ENCODE assay signal across 8 cellular contexts in genomic region chr9:83955985-83956287, GRCh38. TPM values are rescaled to one million over a fixed set of nuclear protein-coding genes. Genes with fewer than 3 reads are reported as not detected.
DNase-seq lines count a peak whose midpoint lies in the region; ATAC-seq, FAIRE-seq and TF ChIP-seq lines count a peak whose summit lies in the region.

No MANE protein-coding gene starts in this region.

- peaks cover 47% of the 10 kb centered on the region for H3K36me3 Mint-ChIP-seq in activated T-helper 17 cell treated with anti-CD3 and anti-CD28 coated beads, Interleukin-2, amount 50 U/mL, for 72 hours (ENCODE audit: low read depth)

- H3K36me3 ChIP-seq in GM06990 (ENCODE audit: control insufficient read depth, insufficient read depth, low read length) (no peaks in the 10 kb centered on the region), HUES64 (ENCODE audit: insufficient read depth, low read length) (peaks cover 16% of the 10 kb centered on the region), kidney (ENCODE audit: control insufficient read depth in 1 of 2, insufficient read depth in 2 of 2, low read length in 2 of 2) (peaks cover 0 to 4% of the 10 kb centered on the region in 2 donors), testis (ENCODE audit: low read depth, missing control alignments) (no peaks in the 10 kb centered on the region)

- DNase-seq in GM06990 (ENCODE audit: extremely low read depth, insufficient read length) (no peak), kidney (no peak), testis (peak; percentile 41)
- DNase-seq in activated CD4-positive, CD25-positive, alpha-beta regulatory T cell treated with anti-CD3 and anti-CD28 coated beads, Interleukin-2, amount 50 U/mL, for 72 hours = no peak

- H3K27me3 ChIP-seq in GM06990 (replicated peaks; ENCODE audit: control insufficient read depth, insufficient read depth, low read length) (no peaks in the 10 kb centered on the region), HUES64 (ENCODE audit: insufficient read depth, low read length) (no peaks in the 10 kb centered on the region), testis (no peaks in the 10 kb centered on the region)

- H3K4me1 ChIP-seq in HUES64 (ENCODE audit: insufficient read depth, low read length) (peaks cover 3% of the 10 kb centered on the region; the same call in 1 of the 2 replicates), kidney (ENCODE audit: control insufficient read depth in 1 of 2, insufficient read depth in 1 of 2, low read depth in 1 of 2, low read length in 2 of 2) (peaks cover 5 to 8% of the 10 kb centered on the region in 2 donors), testis (peaks cover 11% of the 10 kb centered on the region)

- peak overlapping the region; percentile 97 for H3K27ac Mint-ChIP-seq in activated T-helper 17 cell treated with anti-CD3 and anti-CD28 coated beads, Interleukin-2, amount 50 U/mL, for 72 hours

- H3K9me3 ChIP-seq in HUES64 (ENCODE audit: insufficient read depth, low read depth, low read length) (no peaks in the 10 kb centered on the region), kidney (ENCODE audit: control insufficient read depth in 1 of 2, low read length in 2 of 2) (no peaks in the 10 kb centered on the region), testis (no peaks in the 10 kb centered on the region)

- intact Hi-C loops in kidney (cut with DNase I) (no loop called here), testis (cut with DNase I; ENCODE audit: low total_unique reads) (no loop called here)

- TF ChIP-seq POLR2A in testis (IDR thresholded peaks at IDR 0.05) = no peak

- peak overlapping the region; percentile 99 for H3K4me3 Mint-ChIP-seq in activated T-helper 17 cell treated with anti-CD3 and anti-CD28 coated beads, Interleukin-2, amount 50 U/mL, for 72 hours

- H3K4me3 ChIP-seq in GM06990 (replicated peaks; ENCODE audit: low read depth, low read length) (peak overlapping the region; percentile 70), HUES64 (ENCODE audit: low read length) (peak overlapping the region; percentile 84), kidney (ENCODE audit: low read length in 2 of 2) (peak overlapping the region; percentile 77 to 85), testis (peak overlapping the region; percentile 89 to 95)

- 47% methylated on average over 13 of the region's 13 CpGs for WGBS in HUES64
- WGBS in testis, 2 donors = 11 to 22% methylated on average over 13 of the region's 13 CpGs

- H3K27me3 Mint-ChIP-seq in activated T-helper 17 cell treated with anti-CD3 and anti-CD28 coated beads, Interleukin-2, amount 50 U/mL, for 72 hours = no peaks in the 10 kb centered on the region

- no peak for TF ChIP-seq CTCF in GM06990 (IDR thresholded peaks at IDR 0.05; ENCODE audit: insufficient read depth, low read length, poor library complexity, severe bottlenecking)
- no peak for TF ChIP-seq CTCF in kidney (IDR thresholded peaks at IDR 0.05; ENCODE audit: borderline replicate concordance, extremely low read depth, insufficient read depth)
- TF ChIP-seq CTCF in testis (IDR thresholded peaks at IDR 0.05) = no peak

- H3K27ac ChIP-seq in HUES64 (ENCODE audit: low read depth, low read length) (no peak overlapping the region; the same call in 1 of the 2 replicates), kidney (ENCODE audit: low read depth in 2 of 2, low read length in 2 of 2) (peak overlapping the region; percentile 62 to 72), testis (peak overlapping the region; percentile 92)

- FAIRE-seq in kidney (lab: Jason Lieb, UNC) = no peak

- H3K4me1 Mint-ChIP-seq in activated T-helper 17 cell treated with anti-CD3 and anti-CD28 coated beads, Interleukin-2, amount 50 U/mL, for 72 hours = peaks cover 6% of the 10 kb centered on the region

- peak overlapping the region; percentile 81 for H3K9ac ChIP-seq in HUES64 (ENCODE audit: low read depth, low read length)
- peak overlapping the region; percentile 68 to 79 for H3K9ac ChIP-seq in kidney (ENCODE audit: low read length in 2 of 2)

- H3K9me3 Mint-ChIP-seq in activated T-helper 17 cell treated with anti-CD3 and anti-CD28 coated beads, Interleukin-2, amount 50 U/mL, for 72 hours = no peaks in the 10 kb centered on the region

- peak; percentile 59 for ATAC-seq in activated T-helper 17 cell treated with anti-CD3 and anti-CD28 coated beads, Interleukin-2, amount 50 U/mL, for 72 hours (replicated peaks)
- ATAC-seq in GM21526 (IDR thresholded peaks at IDR 0.05; ENCODE audit: low FRiP score, unreplicated experiment) = no peak
- ATAC-seq in HG02610 (IDR thresholded peaks at IDR 0.05; ENCODE audit: unreplicated experiment) = no peak

RNA-seq across cellular contexts. Expression of gene HNRNPK, which starts 24.1 kb away (rescaled TPM):
- 747 TPM for polyA plus RNA-seq in HUES64 (2013, experiment 1 of 2)
- 693 TPM for polyA plus RNA-seq in HUES64 (2013, experiment 2 of 2)
- 100 to 1,000 TPM; 542 to 767 TPM for total RNA-seq in activated T-helper 17 cell treated with anti-CD3 and anti-CD28 coated beads, Interleukin-2, amount 50 U/mL, for 72 hours
- total RNA-seq in kidney (483 TPM), testis (100 to 1,000 TPM; 415 to 508 TPM)
- polyA plus RNA-seq in kidney (ENCODE audit: insufficient read depth, low read depth, low replicate concordance) (290 TPM), testis (ENCODE audit: insufficient read depth, low read depth, low replicate concordance) (496 TPM)

RNA-seq across cellular contexts. Expression of gene RMI1, which starts 24.7 kb away (rescaled TPM):
- 29.8 TPM for polyA plus RNA-seq in HUES64 (2013, experiment 1 of 2)
- 31.2 TPM for polyA plus RNA-seq in HUES64 (2013, experiment 2 of 2)
- total RNA-seq in activated T-helper 17 cell treated with anti-CD3 and anti-CD28 coated beads, Interleukin-2, amount 50 U/mL, for 72 hours = 10 to 100 TPM; 17.6 to 25.1 TPM
- 6.2 TPM for total RNA-seq in kidney
- 2.9 TPM for polyA plus RNA-seq in kidney (ENCODE audit: insufficient read depth, low read depth, low replicate concordance)
- total RNA-seq in testis = 10 to 100 TPM; 12.0 to 13.9 TPM
- 10.7 TPM for polyA plus RNA-seq in testis (ENCODE audit: insufficient read depth, low read depth, low replicate concordance)

RNA-seq across cellular contexts. Expression of gene KIF27, which starts 34.7 kb away (rescaled TPM):
- polyA plus RNA-seq in HUES64 (2013, experiment 1 of 2) = 1.5 TPM
- 2.3 TPM for polyA plus RNA-seq in HUES64 (2013, experiment 2 of 2)
- total RNA-seq in activated T-helper 17 cell treated with anti-CD3 and anti-CD28 coated beads, Interleukin-2, amount 50 U/mL, for 72 hours = 1 to 10 TPM; 2.6 to 3.1 TPM
- total RNA-seq in kidney (8.7 TPM), testis (10 to 100 TPM; 22.5 to 29.4 TPM)
- polyA plus RNA-seq in kidney (ENCODE audit: insufficient read depth, low read depth, low replicate concordance) (1.5 TPM), testis (ENCODE audit: insufficient read depth, low read depth, low replicate concordance) (16.1 TPM)
